8 cellular contexts compared by ENCODE assay signal in genomic region chr11:32071811-32072210, GRCh38. TPM values are rescaled to one million over a fixed set of nuclear protein-coding genes. Genes with fewer than 3 reads are reported as not detected.
DNase-seq lines count a peak whose midpoint lies in the region; ATAC-seq and TF ChIP-seq lines count a peak whose summit lies in the region.
"Had no signal": no experiment of that assay in that cellular context is flagged by ENCODE, and none has a peak within 500 bp of the region (broad histone marks: within the 10 kb centered on the region; RNA-seq: fewer than 3 reads in every experiment).

No MANE protein-coding gene starts in this region.

- H2AFZ ChIP-seq in PC-9 (no peak overlapping the region), fibroblast of lung (ENCODE audit: low read length) (no peak overlapping the region)

- TF ChIP-seq CTCF in GM12872 (IDR thresholded peaks at IDR 0.05; ENCODE audit: insufficient read depth, low read depth, low read length) = peak; percentile 19; the same call in 1 of the 3 replicates
- peak; percentile 70; the same call in 1 of the 2 replicates for TF ChIP-seq CTCF in PC-9 (conservative IDR thresholded peaks at IDR 0.05)
- peak; percentile 59 to 65 for TF ChIP-seq CTCF in fibroblast of lung (conservative IDR thresholded peaks at IDR 0.05 in 1 of 2, IDR thresholded peaks at IDR 0.05 in 1 of 2; ENCODE audit: low read depth in 1 of 2, low read length in 2 of 2)

- H3K4me1 ChIP-seq in PC-9 (replicated peaks; ENCODE audit: insufficient read depth) = peaks cover 28% of the 10 kb centered on the region
- no peaks in the 10 kb centered on the region for H3K4me1 ChIP-seq in fibroblast of lung (ENCODE audit: control insufficient read depth, extremely low read depth, insufficient read depth, low read length)

- H3K27me3 ChIP-seq in PC-9 (ENCODE audit: insufficient read depth, low read depth) (0 out of 2 replicates have a peak, but pooled peaks cover 8% of the 10 kb centered on the region), fibroblast of lung (ENCODE audit: control insufficient read depth, insufficient read depth, low read length) (peaks cover 25% of the 10 kb centered on the region)

- H3K4me2 ChIP-seq in PC-9 (peak overlapping the region; percentile 12), fibroblast of lung (ENCODE audit: extremely low read depth, insufficient read depth, low read length) (no peak overlapping the region)

- no peaks in the 10 kb centered on the region for H4K20me1 ChIP-seq in PC-9 (ENCODE audit: insufficient read depth)
- H4K20me1 ChIP-seq in fibroblast of lung (ENCODE audit: control insufficient read depth, extremely low read depth, insufficient read depth, low read length) = no peaks in the 10 kb centered on the region

- POLR2A ChIA-PET in PC-9 (lab: Charles Lee; ENCODE audit: unreplicated experiment) = no interaction called here

- H3F3A ChIP-seq in PC-9 (ENCODE audit: insufficient read depth, low read depth) = no peaks in the 10 kb centered on the region

- H3K9me2 ChIP-seq in PC-9 (ENCODE audit: insufficient read depth) = no peaks in the 10 kb centered on the region

- no peak for TF ChIP-seq POLR2A in erythroblast (IDR thresholded peaks at IDR 0.05; ENCODE audit: low read length)

- H3K9me3 ChIP-seq in PC-9 (ENCODE audit: insufficient read depth, low read depth) (no peaks in the 10 kb centered on the region), fibroblast of lung (ENCODE audit: control insufficient read depth, insufficient read depth, low read depth, low read length) (no peaks in the 10 kb centered on the region)

- H3K36me3 ChIP-seq in PC-9 (ENCODE audit: low read depth) = no peaks in the 10 kb centered on the region
- no peaks in the 10 kb centered on the region for H3K36me3 ChIP-seq in fibroblast of lung (ENCODE audit: control insufficient read depth, insufficient read depth, low read length)

- H3K79me2 ChIP-seq in PC-9 (ENCODE audit: low read depth) (no peaks in the 10 kb centered on the region), fibroblast of lung (ENCODE audit: control insufficient read depth, insufficient read depth, low read length) (no peaks in the 10 kb centered on the region)

- CTCF ChIA-PET in PC-9 (lab: Charles Lee) = interaction anchor here (0.6 to 1.4 kb wide), 3 partner anchors 19 to 104 kb away, joined by 3 to 5 read pairs (median 4); no protein-coding TSS in a partner anchor

- no peak for ATAC-seq in HG03039 (IDR thresholded peaks at IDR 0.05; ENCODE audit: unreplicated experiment)

- H3K9ac ChIP-seq in fibroblast of lung (ENCODE audit: insufficient read depth, low read length) = no peak overlapping the region

- H3K4me3 ChIP-seq in PC-9 (no peak overlapping the region), fibroblast of lung (replicated peaks in 1 of 4; ENCODE audit: control extremely low read depth in 1 of 4, insufficient read depth in 1 of 4, low read depth in 3 of 4, low read length in 4 of 4) (no peak overlapping the region), skeletal muscle cell (ENCODE audit: low read depth, low read length) (no peak overlapping the region)

- DNase-seq in PC-9 (peak; percentile 65 to 81), fibroblast of lung (ENCODE audit: low read depth in 2 of 2) (peak; percentile 46 to 84), skeletal muscle cell (ENCODE audit: low read depth) (peak; percentile 35), NCI-H128 (lab: John Stamatoyannopoulos, UW; ENCODE audit: unreplicated experiment) (no peak), erythroblast (lab: John Stamatoyannopoulos, UW) (no peak)
- DNase-seq: naive B cell had no signal

- intact Hi-C loops in PC-9 (cut with micrococcal nuclease; ENCODE audit: unreplicated experiment) = loop anchor here (1.0 to 5.0 kb wide), 3 partner anchors 17 to 80 kb away; no protein-coding TSS in a partner anchor

- no peak overlapping the region for H3K27ac ChIP-seq in PC-9
- H3K27ac ChIP-seq in fibroblast of lung (ENCODE audit: insufficient read depth, low read length) = no peak overlapping the region

- no TSS peak for BruUV-seq in PC-9 (replicated peaks; lab: Mats Ljungman, UMichigan)

RNA-seq across cellular contexts. Expression of gene RCN1, which starts 19.1 kb away (rescaled TPM):
- 206 and 211 TPM in 2 replicates for total RNA-seq in PC-9 (2021)
- 253 and 371 TPM in 2 replicates for total RNA-seq in fibroblast of lung
- 312 and 436 TPM in 2 replicates for polyA plus RNA-seq in fibroblast of lung
- polyA plus RNA-seq in fibroblast of lung (2012) = 306 and 422 TPM in 2 replicates
- polyA minus RNA-seq in fibroblast of lung (ENCODE audit: low replicate concordance) = 19.5 and 24.4 TPM in 2 replicates

Comparison
In these comparisons a context has a peak if more than half of its experiments do, and no peak if none do; other contexts are left out.
1. CTCF ChIP-seq: peak in every context shown above with its lines; median percentile 70 in PC-9; 62 in fibroblast of lung; 19 in GM12872.
2. DNase-seq: peak in PC-9 (2 of 2), fibroblast of lung (2 of 2) and skeletal muscle cell (single experiment); none in NCI-H128 (single experiment) and erythroblast (0 of 2).